2 cellular contexts compared by ENCODE assay signal in genomic region chr19:41666075-41666474, GRCh38.
TF ChIP-seq lines count a peak whose summit lies in the region.

No MANE protein-coding gene starts in this region.

TF ChIP-seq in HEK293, 187 proteins besides CTCF, POLR2A, EP300 and RAD21 (continued from another document):
- TF ChIP-seq TSHZ1 (tag by site-specific recombination; IDR thresholded peaks at IDR 0.05; ENCODE audit: borderline replicate concordance) = no peak
- no peak for TF ChIP-seq ZNF549 (tag by site-specific recombination; IDR thresholded peaks at IDR 0.05)
- TF ChIP-seq ZNF791 (tag by site-specific recombination; IDR thresholded peaks at IDR 0.05) = no peak
- TF ChIP-seq ZNF280D (tag by site-specific recombination; IDR thresholded peaks at IDR 0.05) = peak; percentile 98
- TF ChIP-seq ZNF548 (tag by site-specific recombination; IDR thresholded peaks at IDR 0.05) = no peak
- TF ChIP-seq ZNF626 (tag by site-specific recombination; IDR thresholded peaks at IDR 0.05) = peak; percentile 77; the same call in 1 of the 2 replicates
- no peak for TF ChIP-seq ZNF571 (tag by site-specific recombination; IDR thresholded peaks at IDR 0.05)
- no peak for TF ChIP-seq ZNF530 (tag by site-specific recombination; IDR thresholded peaks at IDR 0.05; ENCODE audit: low read depth)
- TF ChIP-seq ZBTB20 (tag by site-specific recombination; IDR thresholded peaks at IDR 0.05) = no peak
- no peak for TF ChIP-seq ZNF677 (tag by site-specific recombination; IDR thresholded peaks at IDR 0.05)

TF ChIP-seq in K562, 482 proteins besides CTCF, POLR2A, EP300 and RAD21 (continued from another document):
- no peak for TF ChIP-seq GTF3C2 (IDR thresholded peaks at IDR 0.05; ENCODE audit: borderline replicate concordance, extremely low read depth, insufficient read length)
- no peak for TF ChIP-seq FOXM1 (IDR thresholded peaks at IDR 0.05; ENCODE audit: low read depth)
- no peak for TF ChIP-seq FOXM1 (CRISPR knock-in tag; IDR thresholded peaks at IDR 0.05; ENCODE audit: low read depth)
